Comparison of ENCODE assay signal across 8 cellular contexts in genomic region chr19:1039646-1040475, GRCh38. TPM values are rescaled to one million over a fixed set of nuclear protein-coding genes. Genes with fewer than 3 reads are reported as not detected.
DNase-seq lines count a peak whose midpoint lies in the region; ATAC-seq and TF ChIP-seq lines count a peak whose summit lies in the region.

Gene ABCA7, plus strand, starts transcription at chr19:1040107. Its CDS starts 1,255 bp downstream, at chr19:1041362.

- ATAC-seq in naive thymus-derived CD8-positive, alpha-beta T cell = peak; percentile 86 to 93
- peak; percentile 82 to 84 for ATAC-seq in stimulated activated naive B cell treated with anti-CD40 and anti-IgM and Interleukin-4, amounts not matched to agents 10 μg/mL and 1 μg/mL and 100 μg/mL, for 72 hours (replicated peaks)

- no peak for TF ChIP-seq CTCF in RWPE1 (conservative IDR thresholded peaks at IDR 0.05; ENCODE audit: low read depth)
- no peak for TF ChIP-seq CTCF in fibroblast of mammary gland (conservative IDR thresholded peaks at IDR 0.05; ENCODE audit: control insufficient read depth, insufficient read depth, low read depth, low read length)

- DNase-seq in Daoy (ENCODE audit: low read depth) (peak; percentile 99), H4 (ENCODE audit: low spot score) (peak; percentile 97), LoVo (ENCODE audit: low spot score) (peak; percentile 99), RWPE1 (ENCODE audit: low spot score) (peak; percentile 96), fibroblast of mammary gland (ENCODE audit: low read depth) (peak; percentile 95)
- peak; percentile 99 to 100 for DNase-seq in activated T-helper 1 cell treated with anti-CD3 and anti-CD28 coated beads, Interleukin-2, amount 50 U/mL, for 16 hours (ENCODE audit: low read depth in 1 of 2, low spot score in 1 of 2)
- peak; percentile 98 to 100 (median 99) for DNase-seq in naive thymus-derived CD8-positive, alpha-beta T cell
- peak; percentile 99 for DNase-seq in stimulated activated naive B cell treated with anti-CD40 and anti-IgM and Interleukin-4, amounts not matched to agents 10 μg/mL and 1 μg/mL and 100 μg/mL, for 72 hours

- H3K27me3 Mint-ChIP-seq in naive thymus-derived CD8-positive, alpha-beta T cell = no peaks in the 10 kb centered on the region
- no peaks in the 10 kb centered on the region for H3K27me3 Mint-ChIP-seq in stimulated activated naive B cell treated with anti-CD40 and anti-IgM and Interleukin-4, amounts not matched to agents 10 μg/mL and 1 μg/mL and 100 μg/mL, for 72 hours

- peak within 1 kb of the TSS; percentile 93 to 100 (median 99) for H3K4me3 Mint-ChIP-seq in naive thymus-derived CD8-positive, alpha-beta T cell
- H3K4me3 Mint-ChIP-seq in stimulated activated naive B cell treated with anti-CD40 and anti-IgM and Interleukin-4, amounts not matched to agents 10 μg/mL and 1 μg/mL and 100 μg/mL, for 72 hours = peak within 1 kb of the TSS; percentile 84 to 98

- POLR2A ChIA-PET in RWPE1 (lab: Yijun Ruan, JAX; ENCODE audit: low non-redundant PET) = interaction anchor here (0.5 to 1.6 kb wide), 2 partner anchors 12 to 25 kb away, joined by 3 to 11 read pairs; no protein-coding TSS in a partner anchor
- POLR2A ChIA-PET in naive thymus-derived CD8-positive, alpha-beta T cell (lab: Charles Lee) = interaction anchor here (0.5 to 12.3 kb wide), 18 partner anchors 9 to 1199 kb away, joined by 3 to 768 read pairs (median 4); partner anchors contain the start of genes ARHGAP45, CIRBP, CNN2 and GPX4

- H3K9me3 Mint-ChIP-seq in naive thymus-derived CD8-positive, alpha-beta T cell = no peaks in the 10 kb centered on the region
- peaks cover 1 to 3% of the 10 kb centered on the region in 2 donors for H3K9me3 Mint-ChIP-seq in stimulated activated naive B cell treated with anti-CD40 and anti-IgM and Interleukin-4, amounts not matched to agents 10 μg/mL and 1 μg/mL and 100 μg/mL, for 72 hours

- peak within 1 kb of the TSS; percentile 92 to 98 (median 94) for H3K27ac Mint-ChIP-seq in naive thymus-derived CD8-positive, alpha-beta T cell
- peak within 1 kb of the TSS; percentile 99 for H3K27ac Mint-ChIP-seq in stimulated activated naive B cell treated with anti-CD40 and anti-IgM and Interleukin-4, amounts not matched to agents 10 μg/mL and 1 μg/mL and 100 μg/mL, for 72 hours

- H3K4me3 ChIP-seq in fibroblast of mammary gland (ENCODE audit: control insufficient read depth, low read depth, low read length) = peak within 1 kb of the TSS; percentile 57

- H3K4me1 Mint-ChIP-seq in naive thymus-derived CD8-positive, alpha-beta T cell = peaks cover 28 to 63% (median 55%) of the 10 kb centered on the region in 4 donors
- peaks cover 40 to 70% of the 10 kb centered on the region in 2 donors for H3K4me1 Mint-ChIP-seq in stimulated activated naive B cell treated with anti-CD40 and anti-IgM and Interleukin-4, amounts not matched to agents 10 μg/mL and 1 μg/mL and 100 μg/mL, for 72 hours

- CTCF ChIA-PET in RWPE1 (lab: Yijun Ruan, JAX) = no interaction called here

- peaks cover 0 to 50% (median 11%) of the 10 kb centered on the region in 3 donors for H3K36me3 Mint-ChIP-seq in naive thymus-derived CD8-positive, alpha-beta T cell
- peaks cover 49 to 59% of the 10 kb centered on the region in 2 donors for H3K36me3 Mint-ChIP-seq in stimulated activated naive B cell treated with anti-CD40 and anti-IgM and Interleukin-4, amounts not matched to agents 10 μg/mL and 1 μg/mL and 100 μg/mL, for 72 hours

- H3K27ac ChIP-seq in RWPE1 = peak within 1 kb of the TSS; percentile 81

RNA-seq across cellular contexts. Expression of gene ABCA7, which starts in this region (rescaled TPM):
- 0.89 and 0.97 TPM in 2 replicates for total RNA-seq in Daoy (2014; rRNA removed; shearing (Covaris generic))
- 2.9 and 3.6 TPM in 2 replicates for total RNA-seq in H4 (2014; rRNA removed; shearing (Covaris generic))
- 100 to 1,000 TPM; 221 to 232 TPM for total RNA-seq in naive thymus-derived CD8-positive, alpha-beta T cell
- polyA plus RNA-seq in naive thymus-derived CD8-positive, alpha-beta T cell = 10 to 100 TPM in 1 of 3 donors, 1 to 10 TPM in 2; 4.2 to 14.4 (median 8.7) TPM

Comparison
In these comparisons a context has a peak if more than half of its experiments do, and no peak if none do; other contexts are left out.
1. Peak in every context shown above with its lines: DNase-seq, ATAC-seq, H3K4me3 ChIP-seq and H3K27ac ChIP-seq.
2. RNA of gene ABCA7 (total RNA-seq): 221 to 232 TPM in naive thymus-derived CD8-positive, alpha-beta T cell; 2.9 to 3.6 TPM in H4 and 0.89 to 0.97 TPM in Daoy; every median in the first group is over 10 times any median in the second.
3. Peak in DNase-seq in Daoy; RNA of the gene not detected or under 1 TPM.